1 cellular context compared by ENCODE assay signal in genomic region chr12:29510591-29511174, GRCh38.
TF ChIP-seq lines count a peak whose summit lies in the region.

No MANE protein-coding gene starts in this region.

TF ChIP-seq in GM23338, 12 proteins besides CTCF, POLR2A, EP300 and RAD21:
- TF ChIP-seq POLR2AphosphoS5 (IDR thresholded peaks at IDR 0.05; ENCODE audit: low read depth) (no peak), ZNF331 (CRISPR knock-in tag; IDR thresholded peaks at IDR 0.05; ENCODE audit: low read depth) (no peak), JUNB (IDR thresholded peaks at IDR 0.05; ENCODE audit: unreplicated experiment) (no peak), STAT1 (IDR thresholded peaks at IDR 0.05; ENCODE audit: unreplicated experiment) (no peak), EZH2phosphoT487 (IDR thresholded peaks at IDR 0.05; ENCODE audit: unreplicated experiment) (no peak), REST (IDR thresholded peaks at IDR 0.05; ENCODE audit: unreplicated experiment) (no peak), CREB1 (CRISPR knock-in tag; IDR thresholded peaks at IDR 0.05; ENCODE audit: low read depth) (no peak), NANOG (IDR thresholded peaks at IDR 0.05; ENCODE audit: borderline replicate concordance) (no peak), EZH2 (IDR thresholded peaks at IDR 0.05; ENCODE audit: low read depth, unreplicated experiment) (no peak), ZNF462 (CRISPR knock-in tag; IDR thresholded peaks at IDR 0.05) (no peak)
